Comparison of ENCODE assay signal across 8 cellular contexts in the genomic region with DNA sequence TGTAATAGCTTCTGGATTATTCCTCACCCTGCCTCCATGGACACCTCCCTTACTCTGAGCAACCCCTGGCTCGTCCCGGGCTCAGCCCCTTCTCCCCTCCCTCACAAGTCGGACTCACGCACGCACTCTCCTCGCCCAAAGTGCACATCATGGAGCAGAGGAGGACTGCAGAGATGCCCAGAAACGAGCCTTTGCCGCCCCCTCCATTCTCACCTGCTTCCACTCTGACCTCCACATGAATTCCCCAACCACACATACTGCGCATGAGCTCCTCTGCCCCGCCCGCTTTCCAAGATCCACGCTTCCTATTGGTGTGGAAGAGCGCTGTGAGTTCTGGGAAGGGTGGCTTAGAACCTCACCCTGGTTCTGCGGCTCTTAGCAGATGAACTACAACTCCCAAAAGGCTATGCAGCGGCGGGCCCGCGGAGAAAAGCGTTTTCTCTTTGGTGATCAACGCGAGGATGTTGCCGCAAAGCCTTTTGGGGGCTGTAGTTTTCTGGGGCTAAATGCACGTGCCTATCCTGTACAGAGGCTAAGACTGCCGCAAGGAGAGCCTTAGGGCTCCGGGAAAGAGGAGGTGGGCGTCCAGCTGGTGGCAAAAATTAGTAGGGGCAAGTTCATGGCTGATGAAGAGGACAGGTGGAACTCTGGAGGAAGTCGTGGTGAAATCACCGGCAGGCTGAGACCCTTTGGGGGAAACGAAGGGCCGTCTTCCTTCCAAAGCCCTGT. TPM values are rescaled to one million over a fixed set of nuclear protein-coding genes. Genes with fewer than 3 reads are reported as not detected.
A peak's percentile ranks its signal among the peaks of the same experiment; 100 is the strongest.
DNase-seq lines count a peak whose midpoint lies in the region; ATAC-seq, FAIRE-seq and TF ChIP-seq lines count a peak whose summit lies in the region.

A gene (minus strand): TSS at position 261 of the 729 bp plus-strand sequence. CDS start 1,618 bp downstream, outside the sequence.

- peaks cover 55% of the 10 kb centered on the region for H3K4me1 ChIP-seq in HepG2 (ENCODE audit: insufficient read depth, low read length)

- peaks cover 19 to 33% of the 10 kb centered on the region in 2 experiments for H3K36me3 ChIP-seq in HepG2 (replicated peaks in 1 of 2; ENCODE audit: control insufficient read depth in 1 of 2, insufficient read depth in 2 of 2, low read length in 2 of 2)

- peak within 1 kb of the TSS; percentile 63 for H3K27ac ChIP-seq in HepG2 (ENCODE audit: extremely low read length, insufficient read depth, low read length)

- BruUV-seq in HepG2 (replicated peaks; lab: Mats Ljungman, UMichigan) = no TSS peak

- WGBS in HepG2 (ENCODE audit: low lambda C conversion rate) = under 1% methylated on average over 30 of the region's 30 CpGs

- TF ChIP-seq POLR2A in HepG2 (IDR thresholded peaks at IDR 0.05; ENCODE audit: insufficient read depth in 1 of 2, low read depth in 2 of 2, low read length in 2 of 2) = peak; percentile 69 to 95

- CTCF ChIA-PET in HepG2 (lab: Yijun Ruan, JAX; ENCODE audit: low intra/inter-chr PET ratio, low total read pairs) = no interaction called here

- no peaks in the 10 kb centered on the region for H3K9me3 ChIP-seq in HepG2 (ENCODE audit: low read length)

- intact Hi-C loops in HepG2 (cut with micrococcal nuclease; ENCODE audit: unreplicated experiment) = no loop called here

- peak within 1 kb of the TSS; percentile 87 to 94 (median 92) for H3K4me3 ChIP-seq in HepG2 (replicated peaks in 1 of 3; ENCODE audit: insufficient read depth in 1 of 3, low read depth in 2 of 3, low read length in 3 of 3)

- peak in 1 of 2 experiments; percentile 49; a peak in 1 of 4 replicates for TF ChIP-seq EP300 in HepG2 (IDR thresholded peaks at IDR 0.05; ENCODE audit: low read depth in 2 of 2, low read length in 2 of 2)
- TF ChIP-seq EP300 in HepG2 (CRISPR knock-in tag; IDR thresholded peaks at IDR 0.05; ENCODE audit: borderline replicate concordance) = peak; percentile 56; the same call in 1 of the 2 replicates

- H4K20me1 ChIP-seq in HepG2 (ENCODE audit: insufficient read depth, low read length) = no peaks in the 10 kb centered on the region

- peaks cover 33% of the 10 kb centered on the region for H3K79me2 ChIP-seq in HepG2 (ENCODE audit: insufficient read depth, low read length)

- ATAC-seq in GM19372 (IDR thresholded peaks at IDR 0.05; ENCODE audit: low read depth, unreplicated experiment) (peak; percentile 98), HG03558 (IDR thresholded peaks at IDR 0.05; ENCODE audit: extremely low read depth, unreplicated experiment) (peak; percentile 91), HepG2 (peak; percentile 99)

- peak within 1 kb of the TSS; percentile 86 for H3K9ac ChIP-seq in HepG2 (ENCODE audit: insufficient read depth, low read depth, low read length)

- DNase-seq in C1 segment of cervical spinal cord (lab: John Stamatoyannopoulos, UW) (peak; percentile 39 to 96 (median 90)), NCI-H748 treated with DMSO at 0.1 percent for 48 hours (lab: John Stamatoyannopoulos, UW) (peak; percentile 97), dermis blood vessel endothelial cell (peak; percentile 98), HepG2 (ENCODE audit: low spot score) (peak; percentile 99)
- DNase-seq in activated CD4-positive, alpha-beta T cell treated with anti-CD3 and anti-CD28 coated beads, Interleukin-2, amount 50 U/mL, for 24 hours (ENCODE audit: low read depth in 1 of 2, low spot score in 1 of 2) = peak; percentile 87 to 96
- DNase-seq in stimulated activated CD4-positive, alpha-beta T cell treated with anti-CD3 and anti-CD28 coated beads, Interleukin-4, amount 100 ng/mL, for 1 hour = peak; percentile 91

- no peak for TF ChIP-seq RAD21 in HepG2 (CRISPR knock-in tag; IDR thresholded peaks at IDR 0.05)

- peak within 1 kb of the TSS; percentile 95 for H3K4me2 ChIP-seq in HepG2 (ENCODE audit: low read depth, low read length)

- H3K27me3 ChIP-seq in HepG2 (ENCODE audit: control insufficient read depth in 1 of 2, insufficient read depth in 2 of 2, low read length in 2 of 2) = no peaks in the 10 kb centered on the region; a peak in 1 of 5 replicates

- in situ Hi-C loops in HepG2 (cut with HindIII; ENCODE audit: extremely low pct_ligation_motif_present, low pct_unique_long_range_greater_than_20kb) = loop anchor here (5.0 kb wide), 1 partner anchor 138 kb away; no protein-coding TSS in a partner anchor

- TF ChIP-seq CTCF in HepG2 (CRISPR knock-in tag; IDR thresholded peaks at IDR 0.05) = no peak

- POLR2A ChIA-PET in HepG2 (lab: Yijun Ruan, JAX) = interaction anchor here (0.5 to 1.8 kb wide), 25 partner anchors 9 to 678 kb away, joined by 3 to 12 read pairs (median 4); a partner anchor contains a TSS

- peak; percentile 98 for FAIRE-seq in HepG2 (lab: Jason Lieb, UNC)

- peak within 1 kb of the TSS; percentile 70 for H2AFZ ChIP-seq in HepG2 (ENCODE audit: low read length)

TF ChIP-seq in HepG2, 621 proteins besides CTCF, POLR2A, EP300 and RAD21 (continues in another document):
- TF ChIP-seq ZNF766 (CRISPR knock-in tag; IDR thresholded peaks at IDR 0.05; ENCODE audit: borderline replicate concordance) = peak; percentile 75; the same call in 1 of the 2 replicates
- peak; percentile 53; the same call in 1 of the 2 replicates for TF ChIP-seq ZBTB38 (CRISPR knock-in tag; IDR thresholded peaks at IDR 0.05)
- TF ChIP-seq, protein P1, sequence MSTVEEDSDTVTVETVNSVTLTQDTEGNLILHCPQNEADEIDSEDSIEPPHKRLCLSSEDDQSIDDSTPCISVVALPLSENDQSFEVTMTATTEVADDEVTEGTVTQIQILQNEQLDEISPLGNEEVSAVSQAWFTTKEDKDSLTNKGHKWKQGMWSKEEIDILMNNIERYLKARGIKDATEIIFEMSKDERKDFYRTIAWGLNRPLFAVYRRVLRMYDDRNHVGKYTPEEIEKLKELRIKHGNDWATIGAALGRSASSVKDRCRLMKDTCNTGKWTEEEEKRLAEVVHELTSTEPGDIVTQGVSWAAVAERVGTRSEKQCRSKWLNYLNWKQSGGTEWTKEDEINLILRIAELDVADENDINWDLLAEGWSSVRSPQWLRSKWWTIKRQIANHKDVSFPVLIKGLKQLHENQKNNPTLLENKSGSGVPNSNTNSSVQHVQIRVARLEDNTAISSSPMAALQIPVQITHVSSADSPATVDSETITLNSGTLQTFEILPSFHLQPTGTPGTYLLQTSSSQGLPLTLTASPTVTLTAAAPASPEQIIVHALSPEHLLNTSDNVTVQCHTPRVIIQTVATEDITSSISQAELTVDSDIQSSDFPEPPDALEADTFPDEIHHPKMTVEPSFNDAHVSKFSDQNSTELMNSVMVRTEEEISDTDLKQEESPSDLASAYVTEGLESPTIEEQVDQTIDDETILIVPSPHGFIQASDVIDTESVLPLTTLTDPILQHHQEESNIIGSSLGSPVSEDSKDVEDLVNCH (CRISPR knock-in tag; IDR thresholded peaks at IDR 0.05) = no peak
- TF ChIP-seq, protein P2, sequence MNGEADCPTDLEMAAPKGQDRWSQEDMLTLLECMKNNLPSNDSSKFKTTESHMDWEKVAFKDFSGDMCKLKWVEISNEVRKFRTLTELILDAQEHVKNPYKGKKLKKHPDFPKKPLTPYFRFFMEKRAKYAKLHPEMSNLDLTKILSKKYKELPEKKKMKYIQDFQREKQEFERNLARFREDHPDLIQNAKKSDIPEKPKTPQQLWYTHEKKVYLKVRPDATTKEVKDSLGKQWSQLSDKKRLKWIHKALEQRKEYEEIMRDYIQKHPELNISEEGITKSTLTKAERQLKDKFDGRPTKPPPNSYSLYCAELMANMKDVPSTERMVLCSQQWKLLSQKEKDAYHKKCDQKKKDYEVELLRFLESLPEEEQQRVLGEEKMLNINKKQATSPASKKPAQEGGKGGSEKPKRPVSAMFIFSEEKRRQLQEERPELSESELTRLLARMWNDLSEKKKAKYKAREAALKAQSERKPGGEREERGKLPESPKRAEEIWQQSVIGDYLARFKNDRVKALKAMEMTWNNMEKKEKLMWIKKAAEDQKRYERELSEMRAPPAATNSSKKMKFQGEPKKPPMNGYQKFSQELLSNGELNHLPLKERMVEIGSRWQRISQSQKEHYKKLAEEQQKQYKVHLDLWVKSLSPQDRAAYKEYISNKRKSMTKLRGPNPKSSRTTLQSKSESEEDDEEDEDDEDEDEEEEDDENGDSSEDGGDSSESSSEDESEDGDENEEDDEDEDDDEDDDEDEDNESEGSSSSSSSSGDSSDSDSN (CRISPR knock-in tag; IDR thresholded peaks at IDR 0.05) = peak; percentile 34
- TF ChIP-seq, protein P3, sequence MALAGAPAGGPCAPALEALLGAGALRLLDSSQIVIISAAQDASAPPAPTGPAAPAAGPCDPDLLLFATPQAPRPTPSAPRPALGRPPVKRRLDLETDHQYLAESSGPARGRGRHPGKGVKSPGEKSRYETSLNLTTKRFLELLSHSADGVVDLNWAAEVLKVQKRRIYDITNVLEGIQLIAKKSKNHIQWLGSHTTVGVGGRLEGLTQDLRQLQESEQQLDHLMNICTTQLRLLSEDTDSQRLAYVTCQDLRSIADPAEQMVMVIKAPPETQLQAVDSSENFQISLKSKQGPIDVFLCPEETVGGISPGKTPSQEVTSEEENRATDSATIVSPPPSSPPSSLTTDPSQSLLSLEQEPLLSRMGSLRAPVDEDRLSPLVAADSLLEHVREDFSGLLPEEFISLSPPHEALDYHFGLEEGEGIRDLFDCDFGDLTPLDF (CRISPR knock-in tag; IDR thresholded peaks at IDR 0.05) = peak; percentile 97

RNA-seq across cellular contexts. Expression of the gene that starts here (rescaled TPM):
- total RNA-seq in dermis blood vessel endothelial cell = 171 and 197 TPM in 2 replicates
- 515 and 623 TPM in 2 replicates for total RNA-seq in HepG2 (2016; rRNA removed; fragmentation: Illumina TruSeq; extraction: Trizol)
- 133 and 145 TPM in 2 replicates for total RNA-seq in HepG2 (2016; cell fraction: cytosol; rRNA removed; fragmentation: Illumina TruSeq; extraction: Trizol; ENCODE audit: low read depth)
- total RNA-seq in HepG2 (2016; cell fraction: insoluble cytoplasmic fraction; rRNA removed; fragmentation: Illumina TruSeq; extraction: Trizol) = 510 and 641 TPM in 2 replicates
- total RNA-seq in HepG2 (2016; cell fraction: membrane; rRNA removed; fragmentation: Illumina TruSeq; extraction: Trizol) = 238 and 242 TPM in 2 replicates
- 214 and 243 TPM in 2 replicates for total RNA-seq in HepG2 (2016; cell fraction: nucleus; rRNA removed; fragmentation: Illumina TruSeq; extraction: Trizol)
- 688 and 721 TPM in 2 replicates for polyA plus RNA-seq in HepG2 (2011; rRNA removed)
- polyA plus RNA-seq in HepG2 (2011; cell fraction: cytosol; rRNA removed) = 568 and 609 TPM in 2 replicates
- polyA plus RNA-seq in HepG2 (2011; cell fraction: nucleus; rRNA removed) = 175 and 197 TPM in 2 replicates
- 461 and 478 TPM in 2 replicates for polyA plus RNA-seq in HepG2 (2012)
- 175 and 189 TPM in 2 replicates for polyA plus RNA-seq in HepG2 (2016; cell fraction: cytosol; fragmentation: Illumina TruSeq; extraction: Trizol; ENCODE audit: low read depth)
- polyA plus RNA-seq in HepG2 (2016; cell fraction: insoluble cytoplasmic fraction; fragmentation: Illumina TruSeq; extraction: Trizol; ENCODE audit: low read depth) = 675 and 689 TPM in 2 replicates
- polyA plus RNA-seq in HepG2 (2016; cell fraction: membrane; fragmentation: Illumina TruSeq; extraction: Trizol; ENCODE audit: low read depth) = 218 and 222 TPM in 2 replicates
- 412 and 415 TPM in 2 replicates for polyA plus RNA-seq in HepG2 (2016; cell fraction: nucleus; fragmentation: Illumina TruSeq; extraction: Trizol; ENCODE audit: insufficient read depth, low read depth)
- polyA minus RNA-seq in HepG2 (2011; rRNA and poly(A)+ RNA removed; ENCODE audit: low replicate concordance) = 950 and 1,090 TPM in 2 replicates
- 133 and 158 TPM in 2 replicates for polyA minus RNA-seq in HepG2 (2011; cell fraction: cytosol; rRNA and poly(A)+ RNA removed)
- 74.5 and 93.1 TPM in 2 replicates for polyA minus RNA-seq in HepG2 (2011; cell fraction: nucleus; rRNA and poly(A)+ RNA removed)

Comparison
In these comparisons a context has a peak if more than half of its experiments do, and no peak if none do; other contexts are left out.
1. Peak in every context shown above with its lines: DNase-seq, ATAC-seq, H3K4me3 ChIP-seq and H3K27ac ChIP-seq.